Comparison of ENCODE assay signal across 1 cellular context in the genomic region with DNA sequence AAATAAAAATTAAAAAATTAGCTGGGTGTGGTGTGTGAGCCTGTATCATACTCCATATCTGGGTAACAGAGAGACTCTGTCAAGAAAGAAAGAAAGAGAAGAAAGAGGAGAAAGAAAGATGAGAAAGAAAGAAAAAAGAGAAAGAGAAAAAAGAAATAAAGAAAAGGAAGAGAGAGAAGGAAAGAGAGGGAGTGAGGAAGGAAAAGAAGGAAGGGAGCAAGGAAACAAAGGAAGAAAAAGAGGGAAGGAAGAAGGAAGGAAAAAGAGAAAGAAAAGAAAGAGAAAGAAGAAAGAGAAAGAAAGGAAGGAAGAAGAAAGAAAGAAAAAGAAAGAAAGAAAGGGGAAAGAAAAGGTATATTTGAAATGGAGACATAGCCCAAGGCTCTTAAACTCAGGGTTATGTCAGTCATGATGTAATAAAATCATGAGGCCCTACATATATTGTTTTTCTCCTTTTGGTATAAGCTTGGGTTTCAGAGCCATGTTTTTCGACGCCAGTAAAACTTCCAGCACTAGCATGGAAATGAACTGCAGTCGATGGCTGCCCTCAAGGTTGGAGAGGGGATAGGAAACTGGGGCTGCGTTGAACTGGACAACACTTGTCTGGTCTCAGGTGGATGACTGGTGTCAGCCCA.
TF ChIP-seq lines count a peak whose summit lies in the region.

No MANE protein-coding gene starts in this region.

TF ChIP-seq in HCT116, 20 proteins besides CTCF, POLR2A, EP300 and RAD21:
- no peak for TF ChIP-seq SP1 (IDR thresholded peaks at IDR 0.05; ENCODE audit: low read depth)
- no peak for TF ChIP-seq FOSL1 (IDR thresholded peaks at IDR 0.05; ENCODE audit: low read depth)
- no peak for TF ChIP-seq MAX (IDR thresholded peaks at IDR 0.05)
- TF ChIP-seq, protein P1, sequence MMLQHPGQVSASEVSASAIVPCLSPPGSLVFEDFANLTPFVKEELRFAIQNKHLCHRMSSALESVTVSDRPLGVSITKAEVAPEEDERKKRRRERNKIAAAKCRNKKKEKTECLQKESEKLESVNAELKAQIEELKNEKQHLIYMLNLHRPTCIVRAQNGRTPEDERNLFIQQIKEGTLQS (IDR thresholded peaks at IDR 0.05) = no peak
- no peak for TF ChIP-seq ELF1 (IDR thresholded peaks at IDR 0.05; ENCODE audit: borderline replicate concordance, low read depth)
- TF ChIP-seq REST (IDR thresholded peaks at IDR 0.05; ENCODE audit: low read depth) = no peak
- TF ChIP-seq SIN3A (IDR thresholded peaks at IDR 0.05; ENCODE audit: low read depth) = no peak
- TF ChIP-seq ZBTB33 (IDR thresholded peaks at IDR 0.05; ENCODE audit: extremely low read depth, insufficient replicate concordance, low read length) = no peak
- no peak for TF ChIP-seq YY1 (IDR thresholded peaks at IDR 0.05; ENCODE audit: extremely low read depth, insufficient replicate concordance, low read depth, low read length)
- TF ChIP-seq CBX3 (IDR thresholded peaks at IDR 0.05; ENCODE audit: low read depth) = no peak
- no peak for TF ChIP-seq EZH2 (IDR thresholded peaks at IDR 0.05)
- no peak for TF ChIP-seq JUND (IDR thresholded peaks at IDR 0.05)
- no peak for TF ChIP-seq SRF (IDR thresholded peaks at IDR 0.05; ENCODE audit: low read depth)
- no peak for TF ChIP-seq POLR2AphosphoS5 (IDR thresholded peaks at IDR 0.05; ENCODE audit: low read depth, low read length)
- TF ChIP-seq EZH2phosphoT487 (IDR thresholded peaks at IDR 0.05; ENCODE audit: borderline replicate concordance) = no peak
- no peak for TF ChIP-seq EGR1 (IDR thresholded peaks at IDR 0.05; ENCODE audit: low read depth)
- no peak for TF ChIP-seq ZFX (IDR thresholded peaks at IDR 0.05)
- no peak for TF ChIP-seq TCF7L2 (IDR thresholded peaks at IDR 0.05; ENCODE audit: borderline replicate concordance, extremely low read depth, insufficient read depth, insufficient read length)
- TF ChIP-seq CEBPB (IDR thresholded peaks at IDR 0.05; ENCODE audit: low read depth) = no peak
- no peak for TF ChIP-seq ZNF274 (IDR thresholded peaks at IDR 0.05; ENCODE audit: low read depth, low read length)
